Comparison of ENCODE assay signal across 16 cellular contexts in the genomic region with DNA sequence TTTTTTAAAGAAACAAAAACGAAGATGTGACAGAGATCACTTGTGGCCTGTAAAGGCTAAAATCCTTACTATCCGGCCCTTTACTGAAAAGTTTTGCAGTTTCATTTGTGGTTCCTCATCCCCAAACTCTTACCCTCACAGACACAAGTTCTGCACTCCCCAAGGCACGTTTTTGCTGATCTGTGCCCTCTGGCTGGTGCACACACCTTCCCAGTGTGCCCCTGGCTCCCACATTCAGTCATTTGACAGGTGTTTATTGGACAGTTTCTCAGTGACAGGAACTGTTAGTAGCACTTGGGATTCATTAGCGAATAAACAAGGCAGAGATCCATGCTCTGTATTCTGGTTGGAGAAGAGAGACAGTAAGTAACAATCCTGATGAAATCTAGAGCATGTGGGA. TPM values are rescaled to one million over a fixed set of nuclear protein-coding genes. Genes with fewer than 3 reads are reported as not detected.
DNase-seq lines count a peak whose midpoint lies in the region; ATAC-seq and TF ChIP-seq lines count a peak whose summit lies in the region.
"Had no signal": no experiment of that assay in that cellular context is flagged by ENCODE, and none has a peak within 500 bp of the region (broad histone marks: within the 10 kb centered on the region; RNA-seq: fewer than 3 reads in every experiment).

No MANE protein-coding gene starts in this region.

- DNase-seq in cardiac septum (ENCODE audit: low spot score) (peak; percentile 33), Right ventricle myocardium superior (no peak), GM23338 (ENCODE audit: low spot score) (no peak), neural crest cell (ENCODE audit: low read depth, low spot score) (no peak), HFFc6 (no peak), COLO829 (ENCODE audit: low spot score) (no peak)
- DNase-seq in activated naive CD8-positive, alpha-beta T cell treated with anti-CD3 and anti-CD28 coated beads, Interleukin-2, amount 10 ng/mL, durations not matched to agents 7 days and 5 days: no peak
- DNase-seq: DND-41, NCI-H1417 treated with DMSO at 0.1 percent for 48 hours, NCI-H2029, NCI-H2171 treated with DMSO at 0.1 percent for 48 hours, NCI-H510A, NCI-H82 had no signal

- no peaks in the 10 kb centered on the region for H3K27me3 ChIP-seq in GM23338 (ENCODE audit: insufficient read depth)

- no peak overlapping the region; the same call in 2 of the 3 replicates for H3K4me3 Mint-ChIP-seq in GM23338
- no peak overlapping the region for H3K4me3 Mint-ChIP-seq in activated naive CD8-positive, alpha-beta T cell treated with anti-CD3 and anti-CD28 coated beads, Interleukin-2, amount 10 ng/mL, durations not matched to agents 7 days and 5 days
- no peak overlapping the region for H3K4me3 Mint-ChIP-seq in neural crest cell
- no peak overlapping the region for H3K4me3 Mint-ChIP-seq in HFFc6

- H3K4me2 ChIP-seq in GM23338: no peak overlapping the region

- H3K4me3 ChIP-seq in GM23338: no peak overlapping the region
- H3K4me3 ChIP-seq: K562 had no signal

- no peaks in the 10 kb centered on the region; the same call in 2 of the 3 replicates for H3K36me3 Mint-ChIP-seq in GM23338 (ENCODE audit: low read depth)
- peaks cover 32% of the 10 kb centered on the region for H3K36me3 Mint-ChIP-seq in activated naive CD8-positive, alpha-beta T cell treated with anti-CD3 and anti-CD28 coated beads, Interleukin-2, amount 10 ng/mL, durations not matched to agents 7 days and 5 days
- H3K36me3 Mint-ChIP-seq in neural crest cell (ENCODE audit: low read depth): no peaks in the 10 kb centered on the region
- H3K36me3 Mint-ChIP-seq in HFFc6 (ENCODE audit: low read depth): peaks cover 5% of the 10 kb centered on the region; the same call in 1 of the 2 replicates

- H3K9me2 ChIP-seq in GM23338 (ENCODE audit: insufficient read depth): no peaks in the 10 kb centered on the region

- no peak for TF ChIP-seq CTCF in GM23338 (conservative IDR thresholded peaks at IDR 0.05; ENCODE audit: low read depth in 2 of 2)
- no peak for TF ChIP-seq CTCF in neural crest cell (conservative IDR thresholded peaks at IDR 0.05)
- no peak for TF ChIP-seq CTCF in HFFc6 (IDR thresholded peaks at IDR 0.05)

- H3K27me3 Mint-ChIP-seq in GM23338 (ENCODE audit: insufficient read depth, low read depth, poor library complexity) (peaks cover 17% of the 10 kb centered on the region), neural crest cell (ENCODE audit: low read depth) (no peaks in the 10 kb centered on the region), HFFc6 (ENCODE audit: insufficient read depth) (peaks cover 14% of the 10 kb centered on the region)
- no peaks in the 10 kb centered on the region for H3K27me3 Mint-ChIP-seq in activated naive CD8-positive, alpha-beta T cell treated with anti-CD3 and anti-CD28 coated beads, Interleukin-2, amount 10 ng/mL, durations not matched to agents 7 days and 5 days

- H3K27ac Mint-ChIP-seq in GM23338: no peak overlapping the region
- peak overlapping the region; percentile 51 for H3K27ac Mint-ChIP-seq in activated naive CD8-positive, alpha-beta T cell treated with anti-CD3 and anti-CD28 coated beads, Interleukin-2, amount 10 ng/mL, durations not matched to agents 7 days and 5 days
- peak overlapping the region; percentile 0 for H3K27ac Mint-ChIP-seq in neural crest cell (ENCODE audit: unreplicated experiment)
- no peak overlapping the region for H3K27ac Mint-ChIP-seq in HFFc6

- H3K4me1 Mint-ChIP-seq in GM23338: peaks cover 4% of the 10 kb centered on the region; the same call in 2 of the 3 replicates
- H3K4me1 Mint-ChIP-seq in activated naive CD8-positive, alpha-beta T cell treated with anti-CD3 and anti-CD28 coated beads, Interleukin-2, amount 10 ng/mL, durations not matched to agents 7 days and 5 days: peaks cover 25% of the 10 kb centered on the region
- H3K4me1 Mint-ChIP-seq in neural crest cell: peaks cover 13% of the 10 kb centered on the region
- H3K4me1 Mint-ChIP-seq in HFFc6 (ENCODE audit: low read depth): peaks cover 5% of the 10 kb centered on the region; the same call in 1 of the 2 replicates

- no peaks in the 10 kb centered on the region for H3F3A ChIP-seq in GM23338 (replicated peaks; ENCODE audit: low read depth)

- H2AFZ ChIP-seq in GM23338: 0 out of 2 replicates have a peak overlapping the region, but pooled peaks have one; percentile 32

- intact Hi-C loops in cardiac septum (cut with DNase I) (no loop called here), Right ventricle myocardium superior (cut with DNase I) (no loop called here)

- POLR2A ChIA-PET in activated naive CD8-positive, alpha-beta T cell treated with anti-CD3 and anti-CD28 coated beads, Interleukin-2, amount 10 ng/mL, durations not matched to agents 7 days and 5 days (lab: Charles Lee): interaction anchor here (1.0 kb wide), 1 partner anchor 17 kb away, joined by 3 read pairs; no protein-coding TSS in a partner anchor

- H3K9me3 Mint-ChIP-seq in GM23338 (0 out of 3 replicates have a peak, but pooled peaks cover 3% of the 10 kb centered on the region), neural crest cell (no peaks in the 10 kb centered on the region), HFFc6 (peaks cover 4% of the 10 kb centered on the region; the same call in 1 of the 2 replicates)
- H3K9me3 Mint-ChIP-seq in activated naive CD8-positive, alpha-beta T cell treated with anti-CD3 and anti-CD28 coated beads, Interleukin-2, amount 10 ng/mL, durations not matched to agents 7 days and 5 days: no peaks in the 10 kb centered on the region

- H3K79me2 ChIP-seq in GM23338 (replicated peaks; ENCODE audit: insufficient read depth): no peaks in the 10 kb centered on the region

- no peak overlapping the region for H3K27ac ChIP-seq in GM23338 (ENCODE audit: low read depth)

- no peaks in the 10 kb centered on the region for H3K36me3 ChIP-seq in GM23338 (ENCODE audit: insufficient read depth)

- H3K4me1 ChIP-seq in GM23338 (ENCODE audit: insufficient read depth): no peaks in the 10 kb centered on the region

- no peaks in the 10 kb centered on the region for H4K20me1 ChIP-seq in GM23338 (replicated peaks; ENCODE audit: insufficient read depth)

- ATAC-seq in Right ventricle myocardium superior (ENCODE audit: poor library complexity): no peak
- ATAC-seq in GM23338: no peak
- ATAC-seq in activated naive CD8-positive, alpha-beta T cell treated with anti-CD3 and anti-CD28 coated beads, Interleukin-2, amount 10 ng/mL, durations not matched to agents 7 days and 5 days (ENCODE audit: low read depth): no peak
- no peak for ATAC-seq in GM21737 (IDR thresholded peaks at IDR 0.05; ENCODE audit: unreplicated experiment)

TF ChIP-seq in GM23338, 12 proteins besides CTCF, POLR2A, EP300 and RAD21 (continues in another document):
- no peak for TF ChIP-seq EZH2phosphoT487 (IDR thresholded peaks at IDR 0.05; ENCODE audit: unreplicated experiment)
- TF ChIP-seq CREB1 (CRISPR knock-in tag; IDR thresholded peaks at IDR 0.05; ENCODE audit: low read depth): no peak
- no peak for TF ChIP-seq JUNB (IDR thresholded peaks at IDR 0.05; ENCODE audit: unreplicated experiment)
- TF ChIP-seq ZNF114 (CRISPR knock-in tag; IDR thresholded peaks at IDR 0.05): no peak

RNA-seq across cellular contexts. Expression of a gene that starts 22.8 kb away (rescaled TPM):
- total RNA-seq in cardiac septum: 1.2 TPM
- total RNA-seq in Right ventricle myocardium superior: 0.70 TPM
- total RNA-seq in GM23338 (2014; rRNA removed; shearing (Covaris generic)): 0.12 and 0.42 TPM in 2 replicates
- polyA plus RNA-seq in GM23338 (2016; fragmentation: Nextera tagmentation; extraction: Ambion mirVana): not detected in 2 replicates
- 100 to 1,000 TPM; 350 to 367 TPM for total RNA-seq in activated naive CD8-positive, alpha-beta T cell treated with anti-CD3 and anti-CD28 coated beads, Interleukin-2, amount 10 ng/mL, durations not matched to agents 7 days and 5 days
- 2.4 and 2.8 TPM in 2 replicates for total RNA-seq in neural crest cell
- total RNA-seq in HFFc6 (2021; fragmentation: NEBNext Ultra II Directional; extraction: Animal tissue kit (Norgen Biotek cat#: 25700)): not detected
- total RNA-seq: H1 had no signal

Comparison
In these comparisons a context has a peak if more than half of its experiments do, and no peak if none do; other contexts are left out.
1. H3K27ac Mint-ChIP-seq: peak in activated naive CD8-positive, alpha-beta T cell treated with anti-CD3 and anti-CD28 coated beads, Interleukin-2, amount 10 ng/mL, durations not matched to agents 7 days and 5 days (single experiment) and neural crest cell (single experiment); none in GM23338 (single experiment) and HFFc6 (single experiment).
2. RNA of a gene that starts 22.8 kb away (total RNA-seq): 350 to 367 TPM in activated naive CD8-positive, alpha-beta T cell treated with anti-CD3 and anti-CD28 coated beads, Interleukin-2, amount 10 ng/mL, durations not matched to agents 7 days and 5 days; 2.4 to 2.8 TPM in neural crest cell, 1.2 TPM in cardiac septum (single experiment), 0.70 TPM in Right ventricle myocardium superior (single experiment), 0.12 to 0.42 TPM in GM23338 and not detected in HFFc6; every median in the first group is over 10 times any median in the second.